In genomic region chr7:133561361-133561760, GRCh38 we compare ENCODE assay signal across 12 cellular contexts.
"Had no signal": no experiment of that assay in that cellular context is flagged by ENCODE, and none has a peak within 500 bp of the region (broad histone marks: within the 10 kb centered on the region; RNA-seq: fewer than 3 reads in every experiment).

No MANE protein-coding gene starts in this region.

- H3K27ac ChIP-seq: heart left ventricle, right atrium auricular region, sigmoid colon had no signal

- H3K27me3 ChIP-seq: heart left ventricle, right atrium auricular region, sigmoid colon had no signal

- H3K4me1 Mint-ChIP-seq: nephron progenitor cell had no signal

- H3K4me3 ChIP-seq: heart left ventricle, right atrium auricular region, sigmoid colon had no signal

- H3K4me3 Mint-ChIP-seq: naive thymus-derived CD4-positive, alpha-beta T cell; nephron progenitor cell had no signal

- H3K27ac Mint-ChIP-seq: naive thymus-derived CD4-positive, alpha-beta T cell; nephron progenitor cell had no signal

- H3K9me3 ChIP-seq: heart left ventricle, right atrium auricular region, sigmoid colon had no signal

- ATAC-seq: heart left ventricle; naive thymus-derived CD4-positive, alpha-beta T cell had no signal

- H3K4me1 ChIP-seq: heart left ventricle, right atrium auricular region had no signal

- H3K27me3 Mint-ChIP-seq: naive thymus-derived CD4-positive, alpha-beta T cell had no signal

- DNase-seq: dermis blood vessel endothelial cell; erythroblast; heart left ventricle; hippocampal formation; kidney glomerular epithelial cell; naive thymus-derived CD4-positive, alpha-beta T cell; nephron progenitor cell; sigmoid colon; small intestine; stimulated activated CD4-positive, alpha-beta T cell treated with anti-CD3 and anti-CD28 coated beads, Interleukin-12 subunit alpha, Interleukin-12 subunit beta, amount 100 ng/mL, for 4 hours; stimulated activated naive CD4-positive, alpha-beta T cell had no signal

- H3K36me3 ChIP-seq: heart left ventricle, right atrium auricular region, sigmoid colon had no signal

- H3K9me3 Mint-ChIP-seq: nephron progenitor cell had no signal
